Comparison of ENCODE assay signal across 25 cellular contexts in the genomic region with DNA sequence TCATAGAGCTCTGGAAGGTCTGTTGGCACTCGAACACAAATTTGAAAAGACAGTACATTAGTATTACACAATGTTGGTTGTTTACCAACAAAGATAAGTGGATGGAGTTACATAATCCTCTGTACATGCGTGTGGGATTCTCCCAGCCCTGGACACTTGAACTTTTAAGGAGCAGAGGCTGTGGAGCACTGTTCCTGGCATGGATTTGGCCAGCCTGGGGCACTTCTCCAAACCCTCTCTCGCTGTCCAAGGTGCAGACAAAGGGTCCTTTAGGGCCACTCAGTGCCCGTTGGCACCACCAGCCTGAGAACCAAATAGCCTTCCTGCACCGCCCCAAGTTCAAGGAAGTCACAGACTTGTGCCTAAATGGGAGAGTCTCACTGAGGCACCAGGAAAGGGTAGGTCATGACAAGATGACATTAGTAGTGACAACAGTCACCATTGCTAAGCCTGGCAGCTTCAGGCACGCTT. TPM values are rescaled to one million over a fixed set of nuclear protein-coding genes. Genes with fewer than 3 reads are reported as not detected.
DNase-seq lines count a peak whose midpoint lies in the region; ATAC-seq and TF ChIP-seq lines count a peak whose summit lies in the region.
"Had no signal": no experiment of that assay in that cellular context is flagged by ENCODE, and none has a peak within 500 bp of the region (broad histone marks: within the 10 kb centered on the region; RNA-seq: fewer than 3 reads in every experiment).

No MANE protein-coding gene starts in this region.

- H3K4me1 ChIP-seq in breast epithelium (peaks cover 10% of the 10 kb centered on the region in 2 donors), mammary epithelial cell (ENCODE audit: insufficient read depth, low read length) (peaks cover 33% of the 10 kb centered on the region), right lobe of liver (peaks cover 0 to 52% (median 16%) of the 10 kb centered on the region in 4 donors), tibial artery (peaks cover 0 to 56% (median 24%) of the 10 kb centered on the region in 4 donors)
- H3K4me1 ChIP-seq: psoas muscle had no signal

- no peak overlapping the region for H3K9ac ChIP-seq in mammary epithelial cell (ENCODE audit: insufficient read depth, low read length)
- H3K9ac ChIP-seq: SK-N-SH had no signal

- H3K36me3 ChIP-seq in breast epithelium = no peaks in the 10 kb centered on the region
- H3K36me3 ChIP-seq in mammary epithelial cell (ENCODE audit: insufficient read depth, low read length) = no peaks in the 10 kb centered on the region
- no peaks in the 10 kb centered on the region for H3K36me3 ChIP-seq in right lobe of liver
- no peaks in the 10 kb centered on the region for H3K36me3 ChIP-seq in tibial artery
- H3K36me3 ChIP-seq: stomach, transverse colon had no signal

- ATAC-seq in right lobe of liver = peak; percentile 38 to 69 (median 52)
- no peak for ATAC-seq in GM18498 (IDR thresholded peaks at IDR 0.05; ENCODE audit: unreplicated experiment)
- ATAC-seq: activated naive CD8-positive, alpha-beta T cell treated with anti-CD3 and anti-CD28 coated beads, Interleukin-2, amount 50 U/mL, for 24 hours; psoas muscle had no signal

- H3K27ac ChIP-seq in breast epithelium (peak overlapping the region; percentile 82 to 94), mammary epithelial cell (ENCODE audit: insufficient read depth, low read depth, low read length) (no peak overlapping the region), coronary artery (peak overlapping the region; percentile 4 to 90), right lobe of liver (peak overlapping the region in 1 of 3 donors; percentile 27), tibial artery (peak overlapping the region; percentile 3 to 86)
- H3K27ac ChIP-seq: psoas muscle, stomach had no signal

- intact Hi-C loops in breast epithelium (cut with DNase I; ENCODE audit: low total_unique reads) = no loop called here
- intact Hi-C loops in mammary epithelial cell (cut with micrococcal nuclease) = no loop called here
- intact Hi-C loops in right lobe of liver (cut with DNase I) = no loop called here
- intact Hi-C loops in tibial artery (cut with DNase I; ENCODE audit: low total_unique reads) = loop anchor here (5.0 kb wide), 1 partner anchor 159 kb away; no protein-coding TSS in a partner anchor

- dilution Hi-C loops in mammary epithelial cell (cut with HindIII; ENCODE audit: low sequenced_read_pairs) = no loop called here

- peaks cover 28% of the 10 kb centered on the region for H3K79me2 ChIP-seq in mammary epithelial cell (ENCODE audit: insufficient read depth, low read length)

- in situ Hi-C loops in mammary epithelial cell (cut with MboI; ENCODE audit: low sequenced_read_pairs in 2 of 2) = no loop called here

- H3K9me3 ChIP-seq in breast epithelium = no peaks in the 10 kb centered on the region
- H3K9me3 ChIP-seq in mammary epithelial cell (replicated peaks; ENCODE audit: insufficient read depth, low read length) = no peaks in the 10 kb centered on the region
- H3K9me3 ChIP-seq in right lobe of liver = no peaks in the 10 kb centered on the region
- H3K9me3 ChIP-seq in tibial artery = no peaks in the 10 kb centered on the region
- H3K9me3 ChIP-seq: psoas muscle, SK-N-SH, stomach, transverse colon had no signal

- H3K4me2 ChIP-seq in mammary epithelial cell (ENCODE audit: insufficient read depth, low read depth, low read length) = no peak overlapping the region
- H3K4me2 ChIP-seq: SK-N-SH, smooth muscle cell had no signal

- H3K27me3 ChIP-seq in breast epithelium (no peaks in the 10 kb centered on the region), mammary epithelial cell (ENCODE audit: insufficient read depth, low read length) (no peaks in the 10 kb centered on the region), right lobe of liver (no peaks in the 10 kb centered on the region), tibial artery (no peaks in the 10 kb centered on the region)

- no peak for TF ChIP-seq CTCF in breast epithelium (IDR thresholded peaks at IDR 0.05)
- TF ChIP-seq CTCF in mammary epithelial cell (conservative IDR thresholded peaks at IDR 0.05 in 1 of 2, IDR thresholded peaks at IDR 0.05 in 1 of 2; ENCODE audit: extremely low read depth in 1 of 2, insufficient read depth in 1 of 2, low read depth in 1 of 2, low read length in 2 of 2) = no peak
- TF ChIP-seq CTCF in coronary artery (IDR thresholded peaks at IDR 0.05) = no peak
- TF ChIP-seq CTCF in right lobe of liver (IDR thresholded peaks at IDR 0.05) = no peak
- TF ChIP-seq CTCF in tibial artery (IDR thresholded peaks at IDR 0.05) = no peak

- CTCF ChIA-PET in mammary epithelial cell (lab: Charles Lee; ENCODE audit: low non-redundant PET) = no interaction called here

- 71% methylated on average over 6 of the region's 6 CpGs for WGBS in mammary epithelial cell (ENCODE audit: low coverage, missing lambda C conversion rate)
- WGBS in right lobe of liver (ENCODE audit: insufficient coverage, low coverage, low lambda C conversion rate, missing lambda C conversion rate) = 32% methylated on average over 4 of the region's 6 CpGs

- no peaks in the 10 kb centered on the region for H4K20me1 ChIP-seq in mammary epithelial cell (ENCODE audit: insufficient read depth, low read length)

- DNase-seq in breast epithelium (ENCODE audit: low spot score in 2 of 2) = peak in 1 of 2 donors; percentile 56
- DNase-seq in mammary epithelial cell = no peak
- peak; percentile 66 for DNase-seq in coronary artery (ENCODE audit: low spot score)
- peak in 1 of 3 donors; percentile 61 for DNase-seq in right lobe of liver
- DNase-seq in tibial artery = peak in 1 of 2 donors; percentile 75
- DNase-seq in NCI-H1105 (lab: John Stamatoyannopoulos, UW) = no peak
- DNase-seq in HUDEP-2 (lab: John Stamatoyannopoulos, UW; ENCODE audit: unreplicated experiment in 76 of 76) = no peak
- DNase-seq: activated CD4-positive, alpha-beta T cell treated with anti-CD3 and anti-CD28 coated beads for 4 hours; activated naive CD8-positive, alpha-beta T cell treated with anti-CD3 and anti-CD28 coated beads, Interleukin-2, amount 50 U/mL, for 24 hours; activated T-cell treated with anti-CD3 and anti-CD28 coated beads for 4 hours; DMS153; glutamatergic neuron; NCI-H1436; NCI-H2107; NCI-H446; NCI-H774; psoas muscle; SK-N-SH; stimulated activated CD4-positive, alpha-beta T cell treated with anti-CD3 and anti-CD28 coated beads, Interleukin-1b, Interleukin-23, amount 100 ng/mL, for 48 hours; stimulated activated CD8-positive, alpha-beta memory T cell treated with anti-CD3 and anti-CD28 coated beads, Interleukin-4, amount 100 ng/mL, for 48 hours; stomach; transverse colon had no signal

- H3K4me3 ChIP-seq in breast epithelium (no peak overlapping the region), mammary epithelial cell (replicated peaks in 1 of 3; ENCODE audit: insufficient read depth in 1 of 3, low read depth in 2 of 3, low read length in 3 of 3) (no peak overlapping the region), coronary artery (no peak overlapping the region), right lobe of liver (no peak overlapping the region), tibial artery (no peak overlapping the region)
- H3K4me3 ChIP-seq: psoas muscle, smooth muscle cell, stomach, transverse colon had no signal

- no TSS peak for BruUV-seq in mammary epithelial cell (replicated peaks; lab: Mats Ljungman, UMichigan)

- no peak for TF ChIP-seq POLR2A in breast epithelium (IDR thresholded peaks at IDR 0.05)
- no peak for TF ChIP-seq POLR2A in right lobe of liver (IDR thresholded peaks at IDR 0.05)

- H2AFZ ChIP-seq in mammary epithelial cell (ENCODE audit: low read depth, low read length) = no peak overlapping the region

RNA-seq across cellular contexts. Expression of gene ANO1, which starts 1.6 kb away (rescaled TPM):
- total RNA-seq in breast epithelium = 10 to 100 TPM in 2 of 3 donors, 1 to 10 TPM in 1; 3.7 to 95.0 (median 53.7) TPM
- total RNA-seq in mammary epithelial cell = 100 to 1,000 TPM in 1 of 2 donors, 10 to 100 TPM in 1; 54.3 to 181 TPM
- polyA plus RNA-seq in mammary epithelial cell = 147 TPM
- polyA minus RNA-seq in mammary epithelial cell = 191 TPM
- total RNA-seq in right lobe of liver = 100 to 1,000 TPM in 3 of 6 experiments, 10 to 100 TPM in 3; 32.1 to 292 (median 78.0) TPM
- total RNA-seq: lung microvascular endothelial cell had no signal
- polyA plus RNA-seq: SK-N-SH had no signal
